Comparison of ENCODE assay signal across 10 cellular contexts in genomic region chr6:75084872-75085381, GRCh38.
DNase-seq lines count a peak whose midpoint lies in the region; ATAC-seq and TF ChIP-seq lines count a peak whose summit lies in the region.
"Had no signal": no experiment of that assay in that cellular context is flagged by ENCODE, and none has a peak within 500 bp of the region (broad histone marks: within the 10 kb centered on the region; RNA-seq: fewer than 3 reads in every experiment).

No MANE protein-coding gene starts in this region.

- no peaks in the 10 kb centered on the region for H3K9me3 ChIP-seq in prostate gland

- H3K27ac ChIP-seq in angular gyrus (ENCODE audit: low read depth, low read length): peak overlapping the region; percentile 27
- no peak overlapping the region for H3K27ac ChIP-seq in prostate gland

- ATAC-seq in GM21619 (IDR thresholded peaks at IDR 0.05; ENCODE audit: unreplicated experiment): no peak

- no peak for TF ChIP-seq CTCF in prostate gland (IDR thresholded peaks at IDR 0.05)

- no peaks in the 10 kb centered on the region for H3K27me3 ChIP-seq in prostate gland (replicated peaks; ENCODE audit: insufficient read depth)

- no peaks in the 10 kb centered on the region for H3K4me1 ChIP-seq in prostate gland (replicated peaks)

- H3K36me3 ChIP-seq in prostate gland: no peaks in the 10 kb centered on the region

- WGBS in prostate gland: 23% methylated on average over 32 of the region's 33 CpGs

- DNase-seq in ELF-1 (ENCODE audit: low read depth, low spot score): peak; percentile 56
- peak; percentile 27 for DNase-seq in inferior parietal cortex (ENCODE audit: extremely low spot score)
- peak; percentile 12 for DNase-seq in prostate gland (ENCODE audit: low spot score)
- DNase-seq in COLO668 (lab: John Stamatoyannopoulos, UW; ENCODE audit: unreplicated experiment): no peak
- no peak for DNase-seq in RKO (ENCODE audit: low spot score)
- DNase-seq in SHP77 treated with DMSO at 0.1 percent for 48 hours (lab: John Stamatoyannopoulos, UW): no peak
- DNase-seq: activated B cell treated with CpG ODN at 0.5 μM for 24 hours; activated naive CD8-positive, alpha-beta T cell treated with anti-CD3 and anti-CD28 coated beads, Interleukin-2, amount 10 ng/mL, durations not matched to agents 7 days and 5 days had no signal

- peak overlapping the region; percentile 10 to 17 for H3K4me3 ChIP-seq in prostate gland

- no peak for TF ChIP-seq POLR2A in prostate gland (IDR thresholded peaks at IDR 0.05)

- intact Hi-C loops in prostate gland (cut with DNase I): no loop called here

Comparison
In these comparisons a context has a peak if more than half of its experiments do, and no peak if none do; other contexts are left out.
1. DNase-seq: peak in ELF-1 (single experiment), inferior parietal cortex (single experiment) and prostate gland (single experiment); none in COLO668 (single experiment), RKO (single experiment) and SHP77 treated with DMSO at 0.1 percent for 48 hours (single experiment).